Comparison of ENCODE assay signal across 1 cellular context in genomic region chr16:28217326-28217725, GRCh38.
TF ChIP-seq lines count a peak whose summit lies in the region.

No MANE protein-coding gene starts in this region.

TF ChIP-seq in HepG2, 621 proteins besides CTCF, POLR2A, EP300 and RAD21 (continued from another document):
- TF ChIP-seq TFE3 (CRISPR knock-in tag; IDR thresholded peaks at IDR 0.05) (no peak), ZNF263 (CRISPR knock-in tag; IDR thresholded peaks at IDR 0.05) (no peak), GLI4 (CRISPR knock-in tag; IDR thresholded peaks at IDR 0.05; ENCODE audit: borderline replicate concordance) (no peak)
- TF ChIP-seq, protein P1, sequence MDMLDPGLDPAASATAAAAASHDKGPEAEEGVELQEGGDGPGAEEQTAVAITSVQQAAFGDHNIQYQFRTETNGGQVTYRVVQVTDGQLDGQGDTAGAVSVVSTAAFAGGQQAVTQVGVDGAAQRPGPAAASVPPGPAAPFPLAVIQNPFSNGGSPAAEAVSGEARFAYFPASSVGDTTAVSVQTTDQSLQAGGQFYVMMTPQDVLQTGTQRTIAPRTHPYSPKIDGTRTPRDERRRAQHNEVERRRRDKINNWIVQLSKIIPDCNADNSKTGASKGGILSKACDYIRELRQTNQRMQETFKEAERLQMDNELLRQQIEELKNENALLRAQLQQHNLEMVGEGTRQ (IDR thresholded peaks at IDR 0.05; ENCODE audit: low read depth, low read length), result peak; percentile 89
- TF ChIP-seq, protein P1 (CRISPR knock-in tag; IDR thresholded peaks at IDR 0.05; ENCODE audit: borderline replicate concordance), result peak; percentile 68; the same call in 1 of the 2 replicates
